Comparison of ENCODE assay signal across 18 cellular contexts in genomic region chr2:10289352-10289751, GRCh38.
"Had no signal": no experiment of that assay in that cellular context is flagged by ENCODE, and none has a peak within 500 bp of the region (broad histone marks: within the 10 kb centered on the region; RNA-seq: fewer than 3 reads in every experiment).

No MANE protein-coding gene starts in this region.

- H3K27me3 ChIP-seq: cardiac muscle cell, dorsolateral prefrontal cortex, gastrocnemius medialis, heart right ventricle, ovary, sigmoid colon had no signal

- H3K27ac ChIP-seq: cardiac muscle cell, dorsolateral prefrontal cortex, gastrocnemius medialis, heart right ventricle, lower lobe of right lung, ovary, sigmoid colon, thoracic aorta had no signal

- ATAC-seq: gastrocnemius medialis, heart right ventricle, left colon, lower lobe of right lung, WTC11 had no signal

- H3K4me3 ChIP-seq: cardiac muscle cell, dorsolateral prefrontal cortex, gastrocnemius medialis, heart right ventricle, lower lobe of right lung, ovary, sigmoid colon, thoracic aorta had no signal

- H3K36me3 ChIP-seq: cardiac muscle cell, gastrocnemius medialis, heart right ventricle, lower lobe of right lung, ovary, sigmoid colon, thoracic aorta had no signal

- H3K9me3 ChIP-seq: gastrocnemius medialis, ovary, sigmoid colon had no signal

- H3K4me3 Mint-ChIP-seq: activated CD4-positive, alpha-beta memory T cell treated with anti-CD3 and anti-CD28 coated beads, Interleukin-2, amount 10 ng/mL, durations not matched to agents 7 days and 5 days; activated T-cell treated with anti-CD3 and anti-CD28 coated beads, Interleukin-2, amount 50 U/mL, for 24 hours; endodermal cell; WTC11 had no signal

- H3K27me3 Mint-ChIP-seq: activated CD4-positive, alpha-beta memory T cell treated with anti-CD3 and anti-CD28 coated beads, Interleukin-2, amount 10 ng/mL, durations not matched to agents 7 days and 5 days; activated T-cell treated with anti-CD3 and anti-CD28 coated beads, Interleukin-2, amount 50 U/mL, for 24 hours had no signal

- DNase-seq: activated CD4-positive, alpha-beta memory T cell treated with anti-CD3 and anti-CD28 coated beads, Interleukin-2, amount 10 ng/mL, durations not matched to agents 7 days and 5 days; activated CD4-positive, alpha-beta T cell treated with anti-CD3 and anti-CD28 coated beads for 4 hours; activated effector memory CD4-positive, alpha-beta T cell treated with Interleukin-2 at 50 U/mL for 16 hours; activated naive CD4-positive, alpha-beta T cell treated with anti-CD3 and anti-CD28 coated beads, Interleukin-2, amount 50 U/mL, for 16 hours; activated T-cell treated with anti-CD3 and anti-CD28 coated beads, Interleukin-2, amount 50 U/mL, for 24 hours; endodermal cell; gastrocnemius medialis; heart right ventricle; left colon; lower lobe of right lung; midbrain; ovary; sigmoid colon; stimulated activated CD4-positive, alpha-beta T cell treated with anti-CD3 and anti-CD28 coated beads, Interleukin-1b, Interleukin-23, amount 100 ng/mL, for 48 hours had no signal

- H3K27ac Mint-ChIP-seq: activated CD4-positive, alpha-beta memory T cell treated with anti-CD3 and anti-CD28 coated beads, Interleukin-2, amount 10 ng/mL, durations not matched to agents 7 days and 5 days; activated T-cell treated with anti-CD3 and anti-CD28 coated beads, Interleukin-2, amount 50 U/mL, for 24 hours; endodermal cell; WTC11 had no signal
